In the genomic region with DNA sequence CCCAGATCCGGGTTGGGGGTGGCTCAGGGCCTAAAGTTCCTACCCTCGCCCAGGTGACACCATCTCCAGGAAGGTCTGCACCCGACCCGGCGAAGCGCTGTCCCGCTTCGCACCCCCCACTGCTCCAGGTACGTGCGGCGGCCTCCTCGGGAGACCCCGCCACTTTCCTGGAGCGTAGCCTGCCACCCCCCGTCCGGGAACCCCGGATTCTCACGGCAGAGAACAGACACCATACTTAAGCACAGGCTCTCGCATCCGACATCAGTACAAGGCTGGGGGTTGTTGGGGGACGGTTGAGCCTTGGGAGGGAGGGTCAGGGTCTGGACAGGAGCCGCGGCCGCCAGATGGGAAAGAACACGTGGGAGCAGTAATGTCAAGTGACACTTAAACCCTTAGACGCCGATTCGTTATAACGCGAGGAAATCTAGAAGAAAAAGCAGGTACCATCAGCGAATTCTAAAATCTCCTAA, we compare ENCODE assay signal across 1 cellular context.
TF ChIP-seq lines count a peak whose summit lies in the region.

No MANE protein-coding gene starts in this region.

TF ChIP-seq in GM12878, 131 proteins besides CTCF, POLR2A, EP300 and RAD21 (continued from another document and continues in another):
- TF ChIP-seq, protein P1, sequence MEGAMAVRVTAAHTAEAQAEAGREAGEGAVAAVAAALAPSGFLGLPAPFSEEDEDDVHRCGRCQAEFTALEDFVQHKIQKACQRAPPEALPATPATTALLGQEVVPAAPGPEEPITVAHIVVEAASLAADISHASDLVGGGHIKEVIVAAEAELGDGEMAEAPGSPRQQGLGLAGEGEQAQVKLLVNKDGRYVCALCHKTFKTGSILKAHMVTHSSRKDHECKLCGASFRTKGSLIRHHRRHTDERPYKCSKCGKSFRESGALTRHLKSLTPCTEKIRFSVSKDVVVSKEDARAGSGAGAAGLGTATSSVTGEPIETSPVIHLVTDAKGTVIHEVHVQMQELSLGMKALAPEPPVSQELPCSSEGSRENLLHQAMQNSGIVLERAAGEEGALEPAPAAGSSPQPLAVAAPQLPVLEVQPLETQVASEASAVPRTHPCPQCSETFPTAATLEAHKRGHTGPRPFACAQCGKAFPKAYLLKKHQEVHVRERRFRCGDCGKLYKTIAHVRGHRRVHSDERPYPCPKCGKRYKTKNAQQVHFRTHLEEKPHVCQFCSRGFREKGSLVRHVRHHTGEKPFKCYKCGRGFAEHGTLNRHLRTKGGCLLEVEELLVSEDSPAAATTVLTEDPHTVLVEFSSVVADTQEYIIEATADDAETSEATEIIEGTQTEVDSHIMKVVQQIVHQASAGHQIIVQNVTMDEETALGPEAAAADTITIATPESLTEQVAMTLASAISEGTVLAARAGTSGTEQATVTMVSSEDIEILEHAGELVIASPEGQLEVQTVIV (IDR thresholded peaks at IDR 0.05; ENCODE audit: borderline replicate concordance, partially characterized antibody) = no peak
- TF ChIP-seq SP1 (IDR thresholded peaks at IDR 0.05; ENCODE audit: low read depth, low read length) (no peak), ETV6 (conservative IDR thresholded peaks at IDR 0.05 in 1 of 2, IDR thresholded peaks at IDR 0.05 in 1 of 2; ENCODE audit: borderline replicate concordance in 1 of 2, low read depth in 1 of 2) (no peak), MYC (IDR thresholded peaks at IDR 0.05; ENCODE audit: insufficient read depth, insufficient read length, insufficient replicate concordance, low read length, severe bottlenecking) (peak; percentile 88), SIN3A (IDR thresholded peaks at IDR 0.05; ENCODE audit: low read depth, low read length) (peak; percentile 54; the same call in 1 of the 2 replicates), BCL11A (IDR thresholded peaks at IDR 0.05; ENCODE audit: low read depth, low read length) (no peak), ZNF622 (IDR thresholded peaks at IDR 0.05) (no peak), HDAC6 (IDR thresholded peaks at IDR 0.05; ENCODE audit: unreplicated experiment) (no peak), RBBP5 (conservative IDR thresholded peaks at IDR 0.05) (no peak), SMC3 (IDR thresholded peaks at IDR 0.05; ENCODE audit: borderline replicate concordance, low read length) (no peak), LARP7 (IDR thresholded peaks at IDR 0.05) (no peak), POU2F2 (IDR thresholded peaks at IDR 0.05; ENCODE audit: borderline replicate concordance, low read depth, low read length) (no peak), NR2C1 (IDR thresholded peaks at IDR 0.05) (no peak), CREB1 (IDR thresholded peaks at IDR 0.05; ENCODE audit: low read depth) (no peak), JUND (IDR thresholded peaks at IDR 0.05; ENCODE audit: low read depth, low read length) (no peak), PAX8 (IDR thresholded peaks at IDR 0.05) (0 out of 2 replicates have a peak, but pooled peaks have one; percentile 23)
- TF ChIP-seq, protein P2, sequence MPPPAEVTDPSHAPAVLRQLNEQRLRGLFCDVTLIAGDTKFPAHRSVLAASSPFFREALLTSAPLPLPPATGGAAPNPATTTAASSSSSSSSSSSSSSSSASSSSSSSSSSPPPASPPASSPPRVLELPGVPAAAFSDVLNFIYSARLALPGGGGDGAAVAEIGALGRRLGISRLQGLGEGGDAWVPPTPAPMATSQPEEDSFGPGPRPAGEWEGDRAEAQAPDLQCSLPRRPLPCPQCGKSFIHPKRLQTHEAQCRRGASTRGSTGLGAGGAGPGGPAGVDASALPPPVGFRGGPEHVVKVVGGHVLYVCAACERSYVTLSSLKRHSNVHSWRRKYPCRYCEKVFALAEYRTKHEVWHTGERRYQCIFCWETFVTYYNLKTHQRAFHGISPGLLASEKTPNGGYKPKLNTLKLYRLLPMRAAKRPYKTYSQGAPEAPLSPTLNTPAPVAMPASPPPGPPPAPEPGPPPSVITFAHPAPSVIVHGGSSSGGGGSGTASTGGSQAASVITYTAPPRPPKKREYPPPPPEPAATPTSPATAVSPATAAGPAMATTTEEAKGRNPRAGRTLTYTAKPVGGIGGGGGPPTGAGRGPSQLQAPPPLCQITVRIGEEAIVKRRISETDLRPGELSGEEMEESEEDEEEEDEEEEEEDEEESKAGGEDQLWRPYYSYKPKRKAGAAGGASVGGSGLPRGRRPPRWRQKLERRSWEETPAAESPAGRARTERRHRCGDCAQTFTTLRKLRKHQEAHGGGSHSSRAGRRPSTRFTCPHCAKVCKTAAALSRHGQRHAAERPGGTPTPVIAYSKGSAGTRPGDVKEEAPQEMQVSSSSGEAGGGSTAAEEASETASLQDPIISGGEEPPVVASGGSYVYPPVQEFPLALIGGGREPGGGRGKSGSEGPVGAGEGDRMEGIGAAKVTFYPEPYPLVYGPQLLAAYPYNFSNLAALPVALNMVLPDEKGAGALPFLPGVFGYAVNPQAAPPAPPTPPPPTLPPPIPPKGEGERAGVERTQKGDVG (CRISPR knock-in tag; IDR thresholded peaks at IDR 0.05) = no peak
- TF ChIP-seq, protein P3, sequence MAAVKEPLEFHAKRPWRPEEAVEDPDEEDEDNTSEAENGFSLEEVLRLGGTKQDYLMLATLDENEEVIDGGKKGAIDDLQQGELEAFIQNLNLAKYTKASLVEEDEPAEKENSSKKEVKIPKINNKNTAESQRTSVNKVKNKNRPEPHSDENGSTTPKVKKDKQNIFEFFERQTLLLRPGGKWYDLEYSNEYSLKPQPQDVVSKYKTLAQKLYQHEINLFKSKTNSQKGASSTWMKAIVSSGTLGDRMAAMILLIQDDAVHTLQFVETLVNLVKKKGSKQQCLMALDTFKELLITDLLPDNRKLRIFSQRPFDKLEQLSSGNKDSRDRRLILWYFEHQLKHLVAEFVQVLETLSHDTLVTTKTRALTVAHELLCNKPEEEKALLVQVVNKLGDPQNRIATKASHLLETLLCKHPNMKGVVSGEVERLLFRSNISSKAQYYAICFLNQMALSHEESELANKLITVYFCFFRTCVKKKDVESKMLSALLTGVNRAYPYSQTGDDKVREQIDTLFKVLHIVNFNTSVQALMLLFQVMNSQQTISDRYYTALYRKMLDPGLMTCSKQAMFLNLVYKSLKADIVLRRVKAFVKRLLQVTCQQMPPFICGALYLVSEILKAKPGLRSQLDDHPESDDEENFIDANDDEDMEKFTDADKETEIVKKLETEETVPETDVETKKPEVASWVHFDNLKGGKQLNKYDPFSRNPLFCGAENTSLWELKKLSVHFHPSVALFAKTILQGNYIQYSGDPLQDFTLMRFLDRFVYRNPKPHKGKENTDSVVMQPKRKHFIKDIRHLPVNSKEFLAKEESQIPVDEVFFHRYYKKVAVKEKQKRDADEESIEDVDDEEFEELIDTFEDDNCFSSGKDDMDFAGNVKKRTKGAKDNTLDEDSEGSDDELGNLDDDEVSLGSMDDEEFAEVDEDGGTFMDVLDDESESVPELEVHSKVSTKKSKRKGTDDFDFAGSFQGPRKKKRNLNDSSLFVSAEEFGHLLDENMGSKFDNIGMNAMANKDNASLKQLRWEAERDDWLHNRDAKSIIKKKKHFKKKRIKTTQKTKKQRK (IDR thresholded peaks at IDR 0.05; ENCODE audit: low read depth, low read length) = no peak
- TF ChIP-seq, protein P4, sequence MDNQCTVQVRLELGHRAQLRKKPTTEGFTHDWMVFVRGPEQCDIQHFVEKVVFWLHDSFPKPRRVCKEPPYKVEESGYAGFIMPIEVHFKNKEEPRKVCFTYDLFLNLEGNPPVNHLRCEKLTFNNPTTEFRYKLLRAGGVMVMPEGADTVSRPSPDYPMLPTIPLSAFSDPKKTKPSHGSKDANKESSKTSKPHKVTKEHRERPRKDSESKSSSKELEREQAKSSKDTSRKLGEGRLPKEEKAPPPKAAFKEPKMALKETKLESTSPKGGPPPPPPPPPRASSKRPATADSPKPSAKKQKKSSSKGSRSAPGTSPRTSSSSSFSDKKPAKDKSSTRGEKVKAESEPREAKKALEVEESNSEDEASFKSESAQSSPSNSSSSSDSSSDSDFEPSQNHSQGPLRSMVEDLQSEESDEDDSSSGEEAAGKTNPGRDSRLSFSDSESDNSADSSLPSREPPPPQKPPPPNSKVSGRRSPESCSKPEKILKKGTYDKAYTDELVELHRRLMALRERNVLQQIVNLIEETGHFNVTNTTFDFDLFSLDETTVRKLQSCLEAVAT (IDR thresholded peaks at IDR 0.05) = no peak
- TF ChIP-seq, protein P5, sequence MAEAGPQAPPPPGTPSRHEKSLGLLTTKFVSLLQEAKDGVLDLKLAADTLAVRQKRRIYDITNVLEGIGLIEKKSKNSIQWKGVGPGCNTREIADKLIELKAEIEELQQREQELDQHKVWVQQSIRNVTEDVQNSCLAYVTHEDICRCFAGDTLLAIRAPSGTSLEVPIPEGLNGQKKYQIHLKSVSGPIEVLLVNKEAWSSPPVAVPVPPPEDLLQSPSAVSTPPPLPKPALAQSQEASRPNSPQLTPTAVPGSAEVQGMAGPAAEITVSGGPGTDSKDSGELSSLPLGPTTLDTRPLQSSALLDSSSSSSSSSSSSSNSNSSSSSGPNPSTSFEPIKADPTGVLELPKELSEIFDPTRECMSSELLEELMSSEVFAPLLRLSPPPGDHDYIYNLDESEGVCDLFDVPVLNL (IDR thresholded peaks at IDR 0.05; ENCODE audit: low read depth, low read length) = no peak
- TF ChIP-seq, protein P6, sequence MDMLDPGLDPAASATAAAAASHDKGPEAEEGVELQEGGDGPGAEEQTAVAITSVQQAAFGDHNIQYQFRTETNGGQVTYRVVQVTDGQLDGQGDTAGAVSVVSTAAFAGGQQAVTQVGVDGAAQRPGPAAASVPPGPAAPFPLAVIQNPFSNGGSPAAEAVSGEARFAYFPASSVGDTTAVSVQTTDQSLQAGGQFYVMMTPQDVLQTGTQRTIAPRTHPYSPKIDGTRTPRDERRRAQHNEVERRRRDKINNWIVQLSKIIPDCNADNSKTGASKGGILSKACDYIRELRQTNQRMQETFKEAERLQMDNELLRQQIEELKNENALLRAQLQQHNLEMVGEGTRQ (IDR thresholded peaks at IDR 0.05; ENCODE audit: borderline replicate concordance, low read depth, low read length) = peak; percentile 67
- TF ChIP-seq, protein P7, sequence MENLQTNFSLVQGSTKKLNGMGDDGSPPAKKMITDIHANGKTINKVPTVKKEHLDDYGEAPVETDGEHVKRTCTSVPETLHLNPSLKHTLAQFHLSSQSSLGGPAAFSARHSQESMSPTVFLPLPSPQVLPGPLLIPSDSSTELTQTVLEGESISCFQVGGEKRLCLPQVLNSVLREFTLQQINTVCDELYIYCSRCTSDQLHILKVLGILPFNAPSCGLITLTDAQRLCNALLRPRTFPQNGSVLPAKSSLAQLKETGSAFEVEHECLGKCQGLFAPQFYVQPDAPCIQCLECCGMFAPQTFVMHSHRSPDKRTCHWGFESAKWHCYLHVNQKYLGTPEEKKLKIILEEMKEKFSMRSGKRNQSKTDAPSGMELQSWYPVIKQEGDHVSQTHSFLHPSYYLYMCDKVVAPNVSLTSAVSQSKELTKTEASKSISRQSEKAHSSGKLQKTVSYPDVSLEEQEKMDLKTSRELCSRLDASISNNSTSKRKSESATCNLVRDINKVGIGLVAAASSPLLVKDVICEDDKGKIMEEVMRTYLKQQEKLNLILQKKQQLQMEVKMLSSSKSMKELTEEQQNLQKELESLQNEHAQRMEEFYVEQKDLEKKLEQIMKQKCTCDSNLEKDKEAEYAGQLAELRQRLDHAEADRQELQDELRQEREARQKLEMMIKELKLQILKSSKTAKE (IDR thresholded peaks at IDR 0.05; ENCODE audit: low read depth, poor library complexity, severe bottlenecking) = no peak
- TF ChIP-seq, protein P8, sequence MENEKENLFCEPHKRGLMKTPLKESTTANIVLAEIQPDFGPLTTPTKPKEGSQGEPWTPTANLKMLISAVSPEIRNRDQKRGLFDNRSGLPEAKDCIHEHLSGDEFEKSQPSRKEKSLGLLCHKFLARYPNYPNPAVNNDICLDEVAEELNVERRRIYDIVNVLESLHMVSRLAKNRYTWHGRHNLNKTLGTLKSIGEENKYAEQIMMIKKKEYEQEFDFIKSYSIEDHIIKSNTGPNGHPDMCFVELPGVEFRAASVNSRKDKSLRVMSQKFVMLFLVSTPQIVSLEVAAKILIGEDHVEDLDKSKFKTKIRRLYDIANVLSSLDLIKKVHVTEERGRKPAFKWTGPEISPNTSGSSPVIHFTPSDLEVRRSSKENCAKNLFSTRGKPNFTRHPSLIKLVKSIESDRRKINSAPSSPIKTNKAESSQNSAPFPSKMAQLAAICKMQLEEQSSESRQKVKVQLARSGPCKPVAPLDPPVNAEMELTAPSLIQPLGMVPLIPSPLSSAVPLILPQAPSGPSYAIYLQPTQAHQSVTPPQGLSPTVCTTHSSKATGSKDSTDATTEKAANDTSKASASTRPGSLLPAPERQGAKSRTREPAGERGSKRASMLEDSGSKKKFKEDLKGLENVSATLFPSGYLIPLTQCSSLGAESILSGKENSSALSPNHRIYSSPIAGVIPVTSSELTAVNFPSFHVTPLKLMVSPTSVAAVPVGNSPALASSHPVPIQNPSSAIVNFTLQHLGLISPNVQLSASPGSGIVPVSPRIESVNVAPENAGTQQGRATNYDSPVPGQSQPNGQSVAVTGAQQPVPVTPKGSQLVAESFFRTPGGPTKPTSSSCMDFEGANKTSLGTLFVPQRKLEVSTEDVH (IDR thresholded peaks at IDR 0.05; ENCODE audit: low read depth, partially characterized antibody) = no peak
- TF ChIP-seq, protein P9, sequence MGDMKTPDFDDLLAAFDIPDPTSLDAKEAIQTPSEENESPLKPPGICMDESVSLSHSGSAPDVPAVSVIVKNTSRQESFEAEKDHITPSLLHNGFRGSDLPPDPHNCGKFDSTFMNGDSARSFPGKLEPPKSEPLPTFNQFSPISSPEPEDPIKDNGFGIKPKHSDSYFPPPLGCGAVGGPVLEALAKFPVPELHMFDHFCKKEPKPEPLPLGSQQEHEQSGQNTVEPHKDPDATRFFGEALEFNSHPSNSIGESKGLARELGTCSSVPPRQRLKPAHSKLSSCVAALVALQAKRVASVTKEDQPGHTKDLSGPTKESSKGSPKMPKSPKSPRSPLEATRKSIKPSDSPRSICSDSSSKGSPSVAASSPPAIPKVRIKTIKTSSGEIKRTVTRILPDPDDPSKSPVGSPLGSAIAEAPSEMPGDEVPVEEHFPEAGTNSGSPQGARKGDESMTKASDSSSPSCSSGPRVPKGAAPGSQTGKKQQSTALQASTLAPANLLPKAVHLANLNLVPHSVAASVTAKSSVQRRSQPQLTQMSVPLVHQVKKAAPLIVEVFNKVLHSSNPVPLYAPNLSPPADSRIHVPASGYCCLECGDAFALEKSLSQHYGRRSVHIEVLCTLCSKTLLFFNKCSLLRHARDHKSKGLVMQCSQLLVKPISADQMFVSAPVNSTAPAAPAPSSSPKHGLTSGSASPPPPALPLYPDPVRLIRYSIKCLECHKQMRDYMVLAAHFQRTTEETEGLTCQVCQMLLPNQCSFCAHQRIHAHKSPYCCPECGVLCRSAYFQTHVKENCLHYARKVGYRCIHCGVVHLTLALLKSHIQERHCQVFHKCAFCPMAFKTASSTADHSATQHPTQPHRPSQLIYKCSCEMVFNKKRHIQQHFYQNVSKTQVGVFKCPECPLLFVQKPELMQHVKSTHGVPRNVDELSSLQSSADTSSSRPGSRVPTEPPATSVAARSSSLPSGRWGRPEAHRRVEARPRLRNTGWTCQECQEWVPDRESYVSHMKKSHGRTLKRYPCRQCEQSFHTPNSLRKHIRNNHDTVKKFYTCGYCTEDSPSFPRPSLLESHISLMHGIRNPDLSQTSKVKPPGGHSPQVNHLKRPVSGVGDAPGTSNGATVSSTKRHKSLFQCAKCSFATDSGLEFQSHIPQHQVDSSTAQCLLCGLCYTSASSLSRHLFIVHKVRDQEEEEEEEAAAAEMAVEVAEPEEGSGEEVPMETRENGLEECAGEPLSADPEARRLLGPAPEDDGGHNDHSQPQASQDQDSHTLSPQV (IDR thresholded peaks at IDR 0.05) = no peak
